In genomic region chr4:1055721-1056590, GRCh38 we compare ENCODE assay signal across 9 cellular contexts. TPM values are rescaled to one million over a fixed set of nuclear protein-coding genes. Genes with fewer than 3 reads are reported as not detected.
DNase-seq lines count a peak whose midpoint lies in the region; ATAC-seq and TF ChIP-seq lines count a peak whose summit lies in the region.
"Had no signal": no experiment of that assay in that cellular context is flagged by ENCODE, and none has a peak within 500 bp of the region (broad histone marks: within the 10 kb centered on the region; RNA-seq: fewer than 3 reads in every experiment).

No MANE protein-coding gene starts in this region.

- DNase-seq in activated naive CD4-positive, alpha-beta T cell treated with anti-CD3 and anti-CD28 coated beads, Interleukin-2, amount 50 U/mL, for 16 hours, result peak; percentile 82
- no peak for DNase-seq in lower lobe of right lung
- DNase-seq in stimulated activated naive B cell treated with anti-CD40 and anti-IgM and Interleukin-4, amounts not matched to agents 10 μg/mL and 1 μg/mL and 100 μg/mL, for 72 hours, result peak; percentile 77
- DNase-seq in nephron progenitor cell, result no peak

- H3K9me3 Mint-ChIP-seq in stimulated activated naive B cell treated with anti-CD40 and anti-IgM and Interleukin-4, amounts not matched to agents 10 μg/mL and 1 μg/mL and 100 μg/mL, for 72 hours, result peaks cover 0 to 6% of the 10 kb centered on the region in 2 donors
- H3K9me3 Mint-ChIP-seq in nephron progenitor cell, result peaks cover 11% of the 10 kb centered on the region

- no peaks in the 10 kb centered on the region for H3K27me3 ChIP-seq in SU-DHL-6 (ENCODE audit: low read length)
- H3K27me3 ChIP-seq in lower lobe of right lung (ENCODE audit: low read depth), result peaks cover 63% of the 10 kb centered on the region

- H3K79me2 ChIP-seq in SU-DHL-6 (ENCODE audit: insufficient read depth, low read length), result no peaks in the 10 kb centered on the region

- H3K27ac Mint-ChIP-seq in stimulated activated naive B cell treated with anti-CD40 and anti-IgM and Interleukin-4, amounts not matched to agents 10 μg/mL and 1 μg/mL and 100 μg/mL, for 72 hours, result peak overlapping the region; percentile 26
- no peak overlapping the region for H3K27ac Mint-ChIP-seq in nephron progenitor cell
- H3K27ac Mint-ChIP-seq: nephron had no signal

- H3K36me3 ChIP-seq in SU-DHL-6 (ENCODE audit: low read length) (no peaks in the 10 kb centered on the region), lower lobe of right lung (no peaks in the 10 kb centered on the region)

- peaks cover 5 to 8% of the 10 kb centered on the region in 2 donors for H3K36me3 Mint-ChIP-seq in stimulated activated naive B cell treated with anti-CD40 and anti-IgM and Interleukin-4, amounts not matched to agents 10 μg/mL and 1 μg/mL and 100 μg/mL, for 72 hours
- no peaks in the 10 kb centered on the region for H3K36me3 Mint-ChIP-seq in nephron progenitor cell (ENCODE audit: low read depth)

- peak overlapping the region; percentile 62 for H2AFZ ChIP-seq in SU-DHL-6 (ENCODE audit: low read depth, low read length, severe bottlenecking)

- peak overlapping the region; percentile 26 for H3K9ac ChIP-seq in SU-DHL-6 (ENCODE audit: low read length)

- H3K4me1 ChIP-seq in lower lobe of right lung, result peaks cover 16% of the 10 kb centered on the region

- H4K20me1 ChIP-seq in SU-DHL-6 (ENCODE audit: low read depth, low read length), result no peaks in the 10 kb centered on the region

- TF ChIP-seq CTCF in SU-DHL-6 (IDR thresholded peaks at IDR 0.05; ENCODE audit: insufficient read depth, low read length, poor library complexity, severe bottlenecking) (no peak), lower lobe of right lung (IDR thresholded peaks at IDR 0.05) (no peak), nephron progenitor cell (IDR thresholded peaks at IDR 0.05) (no peak)

- no peak overlapping the region for H3K27ac ChIP-seq in SU-DHL-6 (ENCODE audit: low read depth, low read length)
- peak overlapping the region; percentile 49 for H3K27ac ChIP-seq in lower lobe of right lung

- H3K9me2 ChIP-seq in SU-DHL-6 (replicated peaks; ENCODE audit: insufficient read depth, low read length), result no peaks in the 10 kb centered on the region

- H3K27me3 Mint-ChIP-seq in stimulated activated naive B cell treated with anti-CD40 and anti-IgM and Interleukin-4, amounts not matched to agents 10 μg/mL and 1 μg/mL and 100 μg/mL, for 72 hours, result peaks cover 9 to 15% of the 10 kb centered on the region in 2 donors
- H3K27me3 Mint-ChIP-seq in nephron progenitor cell (ENCODE audit: low read depth, poor library complexity), result peaks cover 72% of the 10 kb centered on the region

- intact Hi-C loops in lower lobe of right lung (cut with DNase I), result no loop called here

- H3F3A ChIP-seq in SU-DHL-6 (ENCODE audit: insufficient read depth), result no peaks in the 10 kb centered on the region; the same call in 1 of the 2 replicates

- ATAC-seq in GM21576 (IDR thresholded peaks at IDR 0.05; ENCODE audit: unreplicated experiment) (peak; percentile 43), lower lobe of right lung (peak; percentile 56 to 68), HG02610 (IDR thresholded peaks at IDR 0.05; ENCODE audit: unreplicated experiment) (no peak), HG02981 (IDR thresholded peaks at IDR 0.05; ENCODE audit: unreplicated experiment) (no peak)
- peak; percentile 99 for ATAC-seq in stimulated activated naive B cell treated with anti-CD40 and anti-IgM and Interleukin-4, amounts not matched to agents 10 μg/mL and 1 μg/mL and 100 μg/mL, for 72 hours (replicated peaks)

- H3K9me3 ChIP-seq in SU-DHL-6 (ENCODE audit: insufficient read depth, low read length), result no peaks in the 10 kb centered on the region
- H3K9me3 ChIP-seq in lower lobe of right lung, result no peaks in the 10 kb centered on the region

- H3K4me1 Mint-ChIP-seq in stimulated activated naive B cell treated with anti-CD40 and anti-IgM and Interleukin-4, amounts not matched to agents 10 μg/mL and 1 μg/mL and 100 μg/mL, for 72 hours, result peaks cover 6 to 10% of the 10 kb centered on the region in 2 donors
- H3K4me1 Mint-ChIP-seq in nephron progenitor cell, result peaks cover 22% of the 10 kb centered on the region

- H3K4me3 ChIP-seq in SU-DHL-6 (ENCODE audit: insufficient read depth, low read length, poor library complexity, severe bottlenecking) (peak overlapping the region; percentile 15), lower lobe of right lung (peak overlapping the region; percentile 32)

- peak overlapping the region; percentile 49 to 78 for H3K4me3 Mint-ChIP-seq in stimulated activated naive B cell treated with anti-CD40 and anti-IgM and Interleukin-4, amounts not matched to agents 10 μg/mL and 1 μg/mL and 100 μg/mL, for 72 hours
- no peak overlapping the region for H3K4me3 Mint-ChIP-seq in nephron progenitor cell
- H3K4me3 Mint-ChIP-seq: nephron had no signal

- H3K4me2 ChIP-seq in SU-DHL-6 (ENCODE audit: low read depth, low read length, poor library complexity, severe bottlenecking), result peak overlapping the region; percentile 44

RNA-seq across cellular contexts. Expression of gene FGFRL1, which starts 44.5 kb away (rescaled TPM):
- 23.4 TPM for total RNA-seq in lower lobe of right lung

RNA-seq across cellular contexts. Expression of gene RNF212, which starts 57.4 kb away (rescaled TPM):
- total RNA-seq in lower lobe of right lung, result 6.8 TPM

Comparison
In these comparisons a context has a peak if more than half of its experiments do, and no peak if none do; other contexts are left out.
1. ATAC-seq: peak in GM21576 (single experiment), lower lobe of right lung (2 of 2) and stimulated activated naive B cell treated with anti-CD40 and anti-IgM and Interleukin-4, amounts not matched to agents 10 μg/mL and 1 μg/mL and 100 μg/mL, for 72 hours (2 of 2); none in HG02610 (single experiment) and HG02981 (single experiment).
2. DNase-seq: peak in activated naive CD4-positive, alpha-beta T cell treated with anti-CD3 and anti-CD28 coated beads, Interleukin-2, amount 50 U/mL, for 16 hours (single experiment) and stimulated activated naive B cell treated with anti-CD40 and anti-IgM and Interleukin-4, amounts not matched to agents 10 μg/mL and 1 μg/mL and 100 μg/mL, for 72 hours (single experiment); none in lower lobe of right lung (single experiment) and nephron progenitor cell (single experiment).